ENCODE assay signal across 8 cellular contexts in the genomic region with DNA sequence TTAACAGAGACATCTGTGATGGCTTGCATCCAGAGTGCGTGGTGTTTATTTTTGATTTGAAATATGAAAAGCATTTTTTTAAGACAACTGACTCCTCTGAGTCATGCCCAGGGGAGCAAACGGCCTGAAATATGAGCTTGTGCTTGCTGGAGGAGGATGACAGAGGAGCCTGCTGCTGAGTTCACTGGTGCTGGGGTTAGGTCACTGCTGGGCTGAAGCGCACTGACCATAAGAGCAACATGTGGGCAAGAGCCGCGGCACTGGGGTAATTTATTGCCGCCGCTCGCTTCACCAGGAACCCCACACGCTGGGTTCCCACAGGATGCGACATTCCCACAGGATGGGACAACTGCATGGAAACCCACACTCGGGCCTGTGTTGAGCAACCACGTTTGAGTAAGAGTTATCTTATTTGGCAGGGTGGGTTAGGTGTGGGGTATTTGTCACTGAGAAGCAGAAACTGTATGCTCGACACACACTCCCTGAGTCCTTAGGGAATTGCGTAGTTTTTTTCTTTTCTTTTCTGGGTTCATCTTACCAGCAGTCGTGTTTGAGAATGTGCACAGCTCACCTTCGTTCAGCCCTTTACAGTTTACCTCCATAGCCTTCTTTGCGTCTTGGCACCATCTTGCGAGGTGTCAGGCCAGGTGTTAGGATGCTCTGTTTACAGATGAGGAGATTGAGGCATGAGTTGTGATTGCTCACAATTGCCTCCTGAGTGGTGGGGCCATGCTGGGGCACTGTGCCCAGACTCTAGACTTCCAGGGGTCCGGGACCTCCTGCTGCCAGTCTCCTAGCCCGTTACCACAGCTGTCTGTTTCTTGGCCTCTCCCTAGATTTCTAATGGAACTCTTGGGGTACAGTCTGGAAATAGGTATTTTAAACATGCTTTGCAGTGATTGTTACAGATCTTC.
DNase-seq lines count a peak whose midpoint lies in the region; ATAC-seq and TF ChIP-seq lines count a peak whose summit lies in the region.

No MANE protein-coding gene starts in this region.

- H3K36me3 Mint-ChIP-seq in CD8-positive, alpha-beta memory T cell = peaks cover 0 to 44% (median 7%) of the 10 kb centered on the region in 3 donors

- CTCF ChIA-PET in CD8-positive, alpha-beta memory T cell (lab: Charles Lee) = interaction anchor here (1.1 to 4.5 kb wide), 2 partner anchors 9 to 44 kb away, joined by 3 to 15 read pairs; no protein-coding TSS in a partner anchor

- no peak overlapping the region for H3K4me3 Mint-ChIP-seq in CD8-positive, alpha-beta memory T cell

- H3K9ac ChIP-seq in mucosa of stomach (ENCODE audit: low read length) = peak overlapping the region; percentile 3

- no peak overlapping the region for H3K4me3 ChIP-seq in CD8-positive, alpha-beta memory T cell (ENCODE audit: low read length)
- peak overlapping the region; percentile 51 for H3K4me3 ChIP-seq in coronary artery
- H3K4me3 ChIP-seq in mucosa of stomach (ENCODE audit: low read length) = peak overlapping the region; percentile 3

- peak overlapping the region; percentile 35 for H3K27ac ChIP-seq in CD8-positive, alpha-beta memory T cell (ENCODE audit: low read depth, low read length)
- H3K27ac ChIP-seq in coronary artery = peak overlapping the region; percentile 88

- no peak for DNase-seq in CD8-positive, alpha-beta memory T cell
- DNase-seq in NCI-H226 (peak; percentile 99), coronary artery (ENCODE audit: low spot score) (peak; percentile 91), NCI-H1092 (lab: John Stamatoyannopoulos, UW) (no peak)

- POLR2A ChIA-PET in CD8-positive, alpha-beta memory T cell (lab: Charles Lee) = no interaction called here

- H3K9me3 Mint-ChIP-seq in CD8-positive, alpha-beta memory T cell = no peaks in the 10 kb centered on the region

- H3K27me3 Mint-ChIP-seq in CD8-positive, alpha-beta memory T cell = peaks cover 0 to 2% of the 10 kb centered on the region in 2 donors

- peaks cover 5% of the 10 kb centered on the region for H3K36me3 ChIP-seq in CD8-positive, alpha-beta memory T cell (ENCODE audit: insufficient read depth, low read length)
- H3K36me3 ChIP-seq in mucosa of stomach (ENCODE audit: control insufficient read depth, insufficient read depth, low read length) = no peaks in the 10 kb centered on the region

- no peak for TF ChIP-seq CTCF in coronary artery (IDR thresholded peaks at IDR 0.05)

- no peak for ATAC-seq in GM19463 (IDR thresholded peaks at IDR 0.05; ENCODE audit: unreplicated experiment)
- no peak for ATAC-seq in HG03354 (IDR thresholded peaks at IDR 0.05; ENCODE audit: poor library complexity, severe bottlenecking, unreplicated experiment)
- no peak for ATAC-seq in HG02885 (IDR thresholded peaks at IDR 0.05; ENCODE audit: poor library complexity, unreplicated experiment)

- no peaks in the 10 kb centered on the region for H3K27me3 ChIP-seq in CD8-positive, alpha-beta memory T cell (ENCODE audit: insufficient read depth, low read length, poor library complexity, severe bottlenecking)
- no peaks in the 10 kb centered on the region for H3K27me3 ChIP-seq in mucosa of stomach (ENCODE audit: control insufficient read depth, insufficient read depth, low read length)

- H3K9me3 ChIP-seq in CD8-positive, alpha-beta memory T cell (ENCODE audit: low read length) = no peaks in the 10 kb centered on the region
- H3K9me3 ChIP-seq in mucosa of stomach (ENCODE audit: control insufficient read depth, low read length) = no peaks in the 10 kb centered on the region

- peaks cover 79 to 96% (median 89%) of the 10 kb centered on the region in 3 donors for H3K4me1 Mint-ChIP-seq in CD8-positive, alpha-beta memory T cell

- peak overlapping the region; percentile 72 to 100 (median 89) for H3K27ac Mint-ChIP-seq in CD8-positive, alpha-beta memory T cell

- peaks cover 46% of the 10 kb centered on the region for H3K4me1 ChIP-seq in CD8-positive, alpha-beta memory T cell (ENCODE audit: insufficient read depth, low read length)
- H3K4me1 ChIP-seq in mucosa of stomach (ENCODE audit: control insufficient read depth, insufficient read depth, low read length) = peaks cover 59% of the 10 kb centered on the region

Comparison
In these comparisons a context has a peak if more than half of its experiments do, and no peak if none do; other contexts are left out.
1. DNase-seq: peak in NCI-H226 (single experiment) and coronary artery (single experiment); none in CD8-positive, alpha-beta memory T cell (0 of 5) and NCI-H1092 (single experiment).